ENCODE assay signal across 1 cellular context in the genomic region with DNA sequence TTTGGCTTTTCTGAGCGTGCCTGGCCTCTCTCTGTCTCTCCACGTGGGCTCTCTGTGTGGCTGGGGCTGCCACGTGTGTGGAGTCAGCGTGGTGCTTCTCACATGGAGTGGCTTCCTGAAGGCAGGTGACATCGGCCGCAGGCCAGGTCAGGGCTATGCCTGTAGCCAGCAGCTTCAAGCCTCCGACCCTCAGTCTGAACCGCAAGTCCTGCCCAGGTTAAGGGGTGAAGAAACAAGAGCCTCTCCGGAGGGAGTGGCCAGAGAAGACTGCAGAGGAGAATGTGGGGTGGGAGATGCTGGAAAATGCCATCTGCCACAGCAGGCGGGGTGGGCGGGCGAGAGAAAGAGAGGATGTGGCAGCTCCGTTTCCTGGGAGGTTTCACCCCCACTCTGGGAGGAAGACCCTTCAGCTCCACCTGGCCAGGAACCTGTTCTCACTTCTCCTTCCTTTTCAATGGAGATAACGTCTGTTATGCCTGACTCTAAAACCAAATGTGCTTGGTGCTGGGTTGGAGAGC.
TF ChIP-seq lines count a peak whose summit lies in the region.

No MANE protein-coding gene starts in this region.

TF ChIP-seq in H1, 55 proteins besides CTCF, POLR2A, EP300 and RAD21:
- TF ChIP-seq CEBPB (IDR thresholded peaks at IDR 0.05; ENCODE audit: low read depth, low read length), result no peak
- no peak for TF ChIP-seq GTF2F1 (IDR thresholded peaks at IDR 0.05; ENCODE audit: borderline replicate concordance, low read depth, low read length)
- TF ChIP-seq EGR1 (IDR thresholded peaks at IDR 0.05; ENCODE audit: borderline replicate concordance, low read depth, low read length), result no peak
- TF ChIP-seq KDM4A (IDR thresholded peaks at IDR 0.05; ENCODE audit: low read depth, low read length, severe bottlenecking), result no peak
- no peak for TF ChIP-seq TAF1 (IDR thresholded peaks at IDR 0.05; ENCODE audit: low read depth, low read length)
- TF ChIP-seq CREB1 (IDR thresholded peaks at IDR 0.05), result no peak
- no peak for TF ChIP-seq RXRA (IDR thresholded peaks at IDR 0.05; ENCODE audit: insufficient read depth, low read depth, low read length)
TF ChIP-seq in H1: peak in this region for 0.
